Comparison of ENCODE assay signal across 8 cellular contexts in genomic region chr15:40569139-40569953, GRCh38. TPM values are rescaled to one million over a fixed set of nuclear protein-coding genes. Genes with fewer than 3 reads are reported as not detected.
DNase-seq lines count a peak whose midpoint lies in the region; ATAC-seq and TF ChIP-seq lines count a peak whose summit lies in the region.

RPUSD2 (plus strand) TSS chr15:40569299; CDS start chr15:40569338, 39 bp downstream.

- H3K4me2 ChIP-seq in OCI-LY3 (ENCODE audit: low read length), result peak within 1 kb of the TSS; percentile 97

- ATAC-seq in GM19467 (IDR thresholded peaks at IDR 0.05; ENCODE audit: unreplicated experiment), result peak; percentile 45

- no peaks in the 10 kb centered on the region for H3K9me3 ChIP-seq in OCI-LY3 (ENCODE audit: insufficient read depth, low read length)

- intact Hi-C loops in CD14-positive monocyte (cut with micrococcal nuclease), result loop anchor here (10.0 kb wide), 2 partner anchors 125 to 185 kb away; partner anchors contain the start of genes RAD51 (in 1 of the 2) and RMDN3 (in 1 of the 2)

- no peaks in the 10 kb centered on the region for H4K20me1 ChIP-seq in OCI-LY3 (ENCODE audit: insufficient read depth, low read length)

- H2AFZ ChIP-seq in OCI-LY3 (ENCODE audit: low read depth, low read length), result peak within 1 kb of the TSS; percentile 94

- H3K79me2 ChIP-seq in OCI-LY3 (ENCODE audit: low read length), result peaks cover 35% of the 10 kb centered on the region

- H3K9ac ChIP-seq in OCI-LY3 (ENCODE audit: low read length), result peak within 1 kb of the TSS; percentile 52

- H3K27me3 ChIP-seq in OCI-LY3 (ENCODE audit: low read depth, low read length), result no peaks in the 10 kb centered on the region

- peak within 1 kb of the TSS; percentile 81 for H3K4me3 ChIP-seq in OCI-LY3 (ENCODE audit: low read length)

- peak within 1 kb of the TSS; percentile 12; the same call in 1 of the 2 replicates for H3K27ac ChIP-seq in OCI-LY3 (ENCODE audit: low read length)

- H3K4me1 Mint-ChIP-seq in CD14-positive monocyte, result peaks cover 33% of the 10 kb centered on the region
- peaks cover 17% of the 10 kb centered on the region for H3K4me1 Mint-ChIP-seq in endothelial cell (ENCODE audit: unreplicated experiment)

- H3K36me3 ChIP-seq in OCI-LY3 (replicated peaks; ENCODE audit: low read depth, low read length), result peaks cover 21% of the 10 kb centered on the region

- peak within 1 kb of the TSS; percentile 72 to 96 (median 90) for H3K27ac Mint-ChIP-seq in CD14-positive monocyte
- peak within 1 kb of the TSS; percentile 82 for H3K27ac Mint-ChIP-seq in endothelial cell (ENCODE audit: unreplicated experiment)

- TF ChIP-seq CTCF in CD14-positive monocyte (IDR thresholded peaks at IDR 0.05) (no peak), OCI-LY3 (IDR thresholded peaks at IDR 0.05; ENCODE audit: low read depth, low read length) (no peak), endothelial cell (IDR thresholded peaks at IDR 0.05; ENCODE audit: unreplicated experiment) (no peak)

- peaks cover 38% of the 10 kb centered on the region for H3K4me1 ChIP-seq in OCI-LY3 (ENCODE audit: low read length)

- DNase-seq in CD14-positive monocyte (ENCODE audit: low spot score) (peak; percentile 88), HuH-7 (ENCODE audit: low spot score) (peak; percentile 80), endothelial cell (ENCODE audit: low spot score) (peak; percentile 92), midbrain (lab: John Stamatoyannopoulos, UW) (peak; percentile 95)
- DNase-seq in activated CD8-positive, alpha-beta memory T cell treated with anti-CD3 and anti-CD28 coated beads, Interleukin-2, amount 50 U/mL, for 24 hours (ENCODE audit: extremely low read depth), result peak; percentile 92
- peak; percentile 83 to 88 for DNase-seq in stimulated activated CD8-positive, alpha-beta memory T cell treated with anti-CD3 and anti-CD28 coated beads, Interleukin-15, amount 100 ng/mL, for 4 hours (ENCODE audit: low read depth in 2 of 2)

- no peaks in the 10 kb centered on the region for H3K9me3 Mint-ChIP-seq in CD14-positive monocyte
- H3K9me3 Mint-ChIP-seq in endothelial cell (ENCODE audit: unreplicated experiment), result no peaks in the 10 kb centered on the region

- peaks cover 19 to 28% of the 10 kb centered on the region in 2 donors for H3K36me3 Mint-ChIP-seq in CD14-positive monocyte
- H3K36me3 Mint-ChIP-seq in endothelial cell (ENCODE audit: low read depth, unreplicated experiment), result peaks cover 5% of the 10 kb centered on the region

- H3K27me3 Mint-ChIP-seq in CD14-positive monocyte (ENCODE audit: low read depth in 3 of 3) (peaks cover 2 to 8% (median 6%) of the 10 kb centered on the region in 3 donors), endothelial cell (ENCODE audit: unreplicated experiment) (peaks cover 4% of the 10 kb centered on the region)

- H3K4me3 Mint-ChIP-seq in CD14-positive monocyte (peak within 1 kb of the TSS; percentile 97 to 98), endothelial cell (ENCODE audit: unreplicated experiment) (peak within 1 kb of the TSS; percentile 97)

RNA-seq across cellular contexts. Expression of gene RPUSD2, which starts in this region (rescaled TPM):
- 1 to 10 TPM; 4.3 to 6.3 TPM for polyA plus RNA-seq in CD14-positive monocyte
- total RNA-seq in endothelial cell (ENCODE audit: unreplicated experiment), result 11.5 TPM

Comparison
In these comparisons a context has a peak if more than half of its experiments do, and no peak if none do; other contexts are left out.
1. Peak in every context shown above with its lines: DNase-seq, ATAC-seq, H3K4me3 ChIP-seq and H3K27ac ChIP-seq.